ENCODE assay signal across 15 cellular contexts in the genomic region with DNA sequence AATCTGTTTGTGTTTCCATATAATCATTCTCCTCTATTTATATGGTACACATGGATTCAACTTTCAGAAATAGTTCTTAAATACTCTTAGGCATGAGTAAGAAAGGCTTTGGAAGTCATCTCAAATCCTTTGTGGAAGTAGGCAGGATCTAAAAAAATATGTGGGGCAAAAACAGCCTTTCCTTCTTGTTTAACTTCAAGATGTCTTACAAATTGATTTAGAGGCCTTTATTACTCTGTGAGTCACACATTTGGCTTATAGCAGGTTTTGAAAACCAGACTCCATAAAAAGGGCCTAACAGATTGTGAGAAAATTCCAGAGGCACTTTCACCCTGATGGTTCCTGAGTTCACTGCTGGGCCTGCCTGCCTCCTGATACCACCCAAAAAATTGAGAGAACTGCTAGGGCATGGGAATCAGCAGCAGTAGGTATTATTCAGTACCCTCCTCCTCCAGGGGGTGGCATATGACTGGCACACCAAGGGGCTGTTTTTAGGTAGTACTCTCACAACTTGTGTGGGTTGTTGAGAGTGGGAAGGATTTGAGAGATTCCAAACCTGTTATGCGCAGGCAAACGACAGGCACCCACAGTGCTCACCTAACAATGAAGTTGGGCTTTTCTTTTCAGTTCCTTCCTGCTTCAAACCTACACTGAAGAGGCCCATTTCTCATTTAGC.
DNase-seq lines count a peak whose midpoint lies in the region; ATAC-seq, FAIRE-seq and TF ChIP-seq lines count a peak whose summit lies in the region.
"Had no signal": no experiment of that assay in that cellular context is flagged by ENCODE, and none has a peak within 500 bp of the region (broad histone marks: within the 10 kb centered on the region; RNA-seq: fewer than 3 reads in every experiment).

No MANE protein-coding gene starts in this region.

- no peaks in the 10 kb centered on the region for H3K79me2 ChIP-seq in H1 (ENCODE audit: control insufficient read depth in 1 of 2, insufficient read depth in 2 of 2, low read length in 2 of 2)
- H3K79me2 ChIP-seq in neural progenitor cell (ENCODE audit: low read depth) = no peaks in the 10 kb centered on the region

- H3K4me3 ChIP-seq in HUES64 (ENCODE audit: low read length) = no peak overlapping the region
- H3K4me3 ChIP-seq in H1 (ENCODE audit: extremely low read depth in 1 of 4, insufficient read depth in 2 of 4, low read depth in 3 of 4, low read length in 4 of 4) = no peak overlapping the region; a peak in 1 of 8 replicates
- no peak overlapping the region for H3K4me3 ChIP-seq in neural progenitor cell
- H3K4me3 ChIP-seq in gastroesophageal sphincter = no peak overlapping the region
- H3K4me3 ChIP-seq in mucosa of descending colon = no peak overlapping the region
- H3K4me3 ChIP-seq: heart right ventricle, stomach had no signal

- no peak overlapping the region for H3K4ac ChIP-seq in H1 (replicated peaks; ENCODE audit: insufficient read length, low read depth, low read length)

- H3K79me1 ChIP-seq in H1 (ENCODE audit: low read depth, low read length) = no peaks in the 10 kb centered on the region

- TF ChIP-seq RAD21 in H1 (IDR thresholded peaks at IDR 0.05 in 1 of 2, conservative IDR thresholded peaks at IDR 0.05 in 1 of 2; ENCODE audit: low read depth in 2 of 2, low read length in 2 of 2) = 0 out of 4 replicates have a peak, but pooled peaks of 1 of the 2 experiments have one; percentile 10

- H3K4me1 Mint-ChIP-seq in Calu3 (ENCODE audit: low read depth, unreplicated experiment) (no peaks in the 10 kb centered on the region), neural progenitor cell (peaks cover 7% of the 10 kb centered on the region)
- H3K4me1 Mint-ChIP-seq: activated B cell treated with CpG ODN at 0.5 μM for 24 hours had no signal

- no peak overlapping the region for H4K91ac ChIP-seq in H1 (replicated peaks; ENCODE audit: insufficient read length, low read length)

- no peak overlapping the region for H3K27ac Mint-ChIP-seq in Calu3 (ENCODE audit: unreplicated experiment)
- H3K27ac Mint-ChIP-seq in neural progenitor cell = no peak overlapping the region
- H3K27ac Mint-ChIP-seq: activated B cell treated with CpG ODN at 0.5 μM for 24 hours; activated T-cell treated with anti-CD3 and anti-CD28 coated beads, Interleukin-2, amount 50 U/mL, for 24 hours; CD4-positive, alpha-beta T cell had no signal

- intact Hi-C loops in Calu3 (cut with micrococcal nuclease; ENCODE audit: unreplicated experiment) = no loop called here
- intact Hi-C loops in mucosa of descending colon (cut with DNase I, micrococcal nuclease) = no loop called here

- no peak overlapping the region for H4K8ac ChIP-seq in H1 (ENCODE audit: extremely low read depth, insufficient read depth, low read length)

- H3K9me3 Mint-ChIP-seq in Calu3 (ENCODE audit: low read depth, unreplicated experiment) (no peaks in the 10 kb centered on the region), neural progenitor cell (peaks cover under 1% of the 10 kb centered on the region)
- H3K9me3 Mint-ChIP-seq: activated B cell treated with CpG ODN at 0.5 μM for 24 hours; activated T-cell treated with anti-CD3 and anti-CD28 coated beads, Interleukin-2, amount 50 U/mL, for 24 hours; CD4-positive, alpha-beta T cell had no signal

- H2BK5ac ChIP-seq in H1 (ENCODE audit: low read depth, low read length) = no peak overlapping the region

- CTCF ChIA-PET in Calu3 (lab: Charles Lee) (no interaction called here), H1 (lab: Charles Lee; ENCODE audit: partially characterized antibody) (no interaction called here)

- H3K23ac ChIP-seq in H1 (ENCODE audit: insufficient read length) = no peak overlapping the region

- H3K27me3 ChIP-seq in HUES64 (ENCODE audit: insufficient read depth, low read length) (no peaks in the 10 kb centered on the region), H1 (replicated peaks in 1 of 4; ENCODE audit: control insufficient read depth in 3 of 4, extremely low read depth in 1 of 4, insufficient read depth in 3 of 4, low read length in 3 of 4) (no peaks in the 10 kb centered on the region), neural progenitor cell (no peaks in the 10 kb centered on the region), gastroesophageal sphincter (no peaks in the 10 kb centered on the region)

- H2AFZ ChIP-seq in H1 (ENCODE audit: low read length) = no peak overlapping the region; the same call in 1 of the 2 replicates
- no peak overlapping the region for H2AFZ ChIP-seq in neural progenitor cell (replicated peaks)

- POLR2A ChIA-PET in H1 (lab: Charles Lee; ENCODE audit: partially characterized antibody) = no interaction called here

- no peaks in the 10 kb centered on the region for H3K23me2 ChIP-seq in H1 (ENCODE audit: low read depth, low read length)

- H2BK12ac ChIP-seq in H1 (ENCODE audit: low read depth, low read length) = no peak overlapping the region

- BruUV-seq in Calu3 (replicated peaks; lab: Mats Ljungman, UMichigan) = no TSS peak

- TF ChIP-seq EP300 in H1 (IDR thresholded peaks at IDR 0.05; ENCODE audit: borderline replicate concordance in 1 of 2, low read depth in 2 of 2, low read length in 2 of 2) = no peak
- TF ChIP-seq EP300 in gastroesophageal sphincter (IDR thresholded peaks at IDR 0.05) = no peak

- H3K4me1 ChIP-seq in HUES64 (ENCODE audit: insufficient read depth, low read length) = peaks cover 22% of the 10 kb centered on the region
- H3K4me1 ChIP-seq in H1 (replicated peaks in 1 of 4; ENCODE audit: control insufficient read depth in 3 of 4, insufficient read depth in 4 of 4, low read length in 3 of 4) = peaks cover 1 to 11% (median 4%) of the 10 kb centered on the region in 4 experiments; a peak in 4 of 7 replicates
- H3K4me1 ChIP-seq in neural progenitor cell = peaks cover 12% of the 10 kb centered on the region
- no peaks in the 10 kb centered on the region for H3K4me1 ChIP-seq in gastroesophageal sphincter
- no peaks in the 10 kb centered on the region for H3K4me1 ChIP-seq in mucosa of descending colon (ENCODE audit: low read depth)
- H3K4me1 ChIP-seq: heart right ventricle, stomach had no signal

- peak; percentile 91 for FAIRE-seq in H1 (lab: Jason Lieb, UNC)

- H3K18ac ChIP-seq in H1 (ENCODE audit: extremely low read depth, low read length) = no peak overlapping the region

- H2BK20ac ChIP-seq in H1 (ENCODE audit: low read length) = no peak overlapping the region

- H3K4me2 ChIP-seq in H1 (ENCODE audit: insufficient read depth in 1 of 2, low read depth in 2 of 2, low read length in 2 of 2) (peak overlapping the region in 1 of 2 experiments; percentile 39; a peak in 1 of 4 replicates), neural progenitor cell (no peak overlapping the region)

- H3K27ac ChIP-seq in HUES64 (ENCODE audit: low read depth, low read length) = peak overlapping the region; percentile 64; the same call in 1 of the 2 replicates
- H3K27ac ChIP-seq in H1 (ENCODE audit: low read depth, low read length) = no peak overlapping the region
- no peak overlapping the region for H3K27ac ChIP-seq in neural progenitor cell
- no peak overlapping the region for H3K27ac ChIP-seq in gastroesophageal sphincter
- H3K27ac ChIP-seq: heart right ventricle had no signal

- H3K36me3 ChIP-seq in HUES64 (ENCODE audit: insufficient read depth, low read length) (no peaks in the 10 kb centered on the region), H1 (ENCODE audit: control insufficient read depth in 2 of 4, insufficient read depth in 4 of 4, low read length in 3 of 4) (no peaks in the 10 kb centered on the region), neural progenitor cell (no peaks in the 10 kb centered on the region), gastroesophageal sphincter (no peaks in the 10 kb centered on the region), mucosa of descending colon (ENCODE audit: low read depth) (no peaks in the 10 kb centered on the region)
- H3K36me3 ChIP-seq: heart right ventricle, stomach had no signal

- H3K4me3 Mint-ChIP-seq in Calu3 (ENCODE audit: low read depth, unreplicated experiment) = no peak overlapping the region
- no peak overlapping the region for H3K4me3 Mint-ChIP-seq in neural progenitor cell
- H3K4me3 Mint-ChIP-seq: activated B cell treated with CpG ODN at 0.5 μM for 24 hours; activated T-cell treated with anti-CD3 and anti-CD28 coated beads, Interleukin-2, amount 50 U/mL, for 24 hours; CD4-positive, alpha-beta T cell had no signal

- no peaks in the 10 kb centered on the region for H3K9me3 ChIP-seq in HUES64 (ENCODE audit: insufficient read depth, low read depth, low read length)
- no peaks in the 10 kb centered on the region for H3K9me3 ChIP-seq in H1 (ENCODE audit: insufficient read depth in 2 of 2, low read depth in 1 of 2, low read length in 1 of 2)
- peaks cover 6% of the 10 kb centered on the region for H3K9me3 ChIP-seq in neural progenitor cell (ENCODE audit: low read depth)
- H3K9me3 ChIP-seq in gastroesophageal sphincter = no peaks in the 10 kb centered on the region
- H3K9me3 ChIP-seq in mucosa of descending colon = no peaks in the 10 kb centered on the region
- H3K9me3 ChIP-seq: heart right ventricle, stomach had no signal

- no peak overlapping the region for H3K56ac ChIP-seq in H1 (replicated peaks; ENCODE audit: insufficient read length, low read depth, low read length)

- no peaks in the 10 kb centered on the region for H4K20me1 ChIP-seq in H1 (replicated peaks in 1 of 2; ENCODE audit: control insufficient read depth in 1 of 2, insufficient read depth in 2 of 2, low read length in 2 of 2)
- H4K20me1 ChIP-seq in neural progenitor cell (ENCODE audit: low read depth) = no peaks in the 10 kb centered on the region

- no peak for TF ChIP-seq POLR2A in H1 (IDR thresholded peaks at IDR 0.05; ENCODE audit: control extremely low read depth in 1 of 2, low read depth in 2 of 2, low read length in 2 of 2)
- no peak for TF ChIP-seq POLR2A in gastroesophageal sphincter (IDR thresholded peaks at IDR 0.05)

- ATAC-seq in gastroesophageal sphincter (no peak), mucosa of descending colon (no peak)
- ATAC-seq: heart right ventricle had no signal

- no peak for TF ChIP-seq CTCF in Calu3 (IDR thresholded peaks at IDR 0.05; ENCODE audit: unreplicated experiment)
- TF ChIP-seq CTCF in H1 (IDR thresholded peaks at IDR 0.05; ENCODE audit: control extremely low read depth in 1 of 3, insufficient read depth in 1 of 3, low read depth in 1 of 3, low read length in 3 of 3) = peak in 2 of 3 experiments; percentile 20 to 40; a peak in 2 of 4 replicates
- TF ChIP-seq CTCF in neural progenitor cell (IDR thresholded peaks at IDR 0.05) = peak; percentile 23
- TF ChIP-seq CTCF in gastroesophageal sphincter (IDR thresholded peaks at IDR 0.05) = no peak
- no peak for TF ChIP-seq CTCF in mucosa of descending colon (IDR thresholded peaks at IDR 0.05)

- H2AK5ac ChIP-seq in H1 (ENCODE audit: low read depth, low read length) = no peak overlapping the region

- H3K14ac ChIP-seq in H1 (ENCODE audit: insufficient read length) = no peak overlapping the region

- no peak overlapping the region for H2BK15ac ChIP-seq in H1 (ENCODE audit: low read length)

- H3K36me3 Mint-ChIP-seq in Calu3 (ENCODE audit: insufficient read depth, unreplicated experiment) (no peaks in the 10 kb centered on the region), neural progenitor cell (no peaks in the 10 kb centered on the region)

- WGBS in HUES64 = 45% methylated on average over 2 of the region's 2 CpGs
- 17% methylated on average over 1 of the region's 2 CpGs; no CpG with 5 or more reads in 1 of the 2 experiments for WGBS in H1 (ENCODE audit: extremely low coverage in 1 of 2, insufficient coverage in 1 of 2, insufficient read length in 1 of 2, insufficient replicate concordance in 2 of 2, low coverage in 1 of 2, low lambda C conversion rate in 2 of 2, missing lambda C conversion rate in 1 of 2), 2 experiments
- no CpG with 5 or more reads among the region's 2 CpGs for WGBS in gastroesophageal sphincter (ENCODE audit: low coverage in 1 of 2), 2 donors

- peaks cover 6% of the 10 kb centered on the region for H3F3A ChIP-seq in neural progenitor cell (ENCODE audit: low read depth)

- DNase-seq in Calu3 (peak; percentile 2), H1 (ENCODE audit: low read depth in 1 of 2, low spot score in 2 of 2) (no peak), neural progenitor cell (ENCODE audit: low spot score) (no peak), OCI-M1 (lab: John Stamatoyannopoulos, UW) (no peak), mucosa of descending colon (no peak)
- no peak for DNase-seq in stimulated activated naive CD4-positive, alpha-beta T cell (lab: John Stamatoyannopoulos, UW)
- DNase-seq: activated B cell treated with CpG ODN at 0.5 μM for 24 hours; activated T-cell treated with anti-CD3 and anti-CD28 coated beads, Interleukin-2, amount 50 U/mL, for 24 hours; CD4-positive, alpha-beta T cell; effector CD8-positive, alpha-beta T cell; heart right ventricle; NCI-H146; stomach had no signal

- no peak overlapping the region for H4K5ac ChIP-seq in H1 (ENCODE audit: insufficient read length, low read depth, low read length)

- H3K9ac ChIP-seq in HUES64 (ENCODE audit: low read depth, low read length) = 0 out of 2 replicates have a peak overlapping the region, but pooled peaks have one; percentile 44
- no peak overlapping the region for H3K9ac ChIP-seq in H1 (replicated peaks in 1 of 4; ENCODE audit: extremely low read depth in 1 of 4, low read depth in 3 of 4, low read length in 3 of 4)
- no peak overlapping the region for H3K9ac ChIP-seq in neural progenitor cell

- no peaks in the 10 kb centered on the region for H3K27me3 Mint-ChIP-seq in Calu3 (ENCODE audit: unreplicated experiment)
- H3K27me3 Mint-ChIP-seq in neural progenitor cell (ENCODE audit: insufficient read depth, low read depth) = no peaks in the 10 kb centered on the region
- H3K27me3 Mint-ChIP-seq: activated B cell treated with CpG ODN at 0.5 μM for 24 hours had no signal

- H2BK120ac ChIP-seq in H1 (replicated peaks; ENCODE audit: low read depth, low read length) = no peak overlapping the region

Comparison
In these comparisons a context has a peak if more than half of its experiments do, and no peak if none do; other contexts are left out.
1. CTCF ChIP-seq: peak in H1 (2 of 3) and neural progenitor cell (single experiment); none in Calu3 (single experiment), gastroesophageal sphincter (0 of 4) and mucosa of descending colon (single experiment).